Comparison of ENCODE assay signal across 8 cellular contexts in genomic region chr3:53880396-53881345, GRCh38. TPM values are rescaled to one million over a fixed set of nuclear protein-coding genes. Genes with fewer than 3 reads are reported as not detected.
DNase-seq lines count a peak whose midpoint lies in the region; ATAC-seq and TF ChIP-seq lines count a peak whose summit lies in the region.

No MANE protein-coding gene starts in this region.

- CTCF ChIA-PET in naive thymus-derived CD4-positive, alpha-beta T cell (lab: Charles Lee) = interaction anchor here (1.3 kb wide), 1 partner anchor 11 kb away, joined by 3 read pairs; the partner anchor contains the start of gene SELENOK

- no peaks in the 10 kb centered on the region for H3K27me3 Mint-ChIP-seq in naive thymus-derived CD4-positive, alpha-beta T cell

- no peak for TF ChIP-seq CTCF in LNCaP clone FGC (IDR thresholded peaks at IDR 0.05; ENCODE audit: control insufficient read depth, extremely low read depth, insufficient read depth)

- DNase-seq in LNCaP clone FGC (ENCODE audit: low read depth) (no peak), dedifferentiated amniotic fluid mesenchymal stem cell (ENCODE audit: extremely low spot score) (peak; percentile 30), KBM-7 (no peak), amniotic stem cell (lab: John Stamatoyannopoulos, UW) (no peak), iPS-NIHi7 (ENCODE audit: extremely low spot score) (no peak)
- DNase-seq in naive thymus-derived CD4-positive, alpha-beta T cell = no peak

- peak overlapping the region; percentile 81 for H3K4me3 ChIP-seq in BLaER1
- peak overlapping the region; percentile 69 for H3K4me3 ChIP-seq in LNCaP clone FGC (ENCODE audit: low read depth, low read length)
- peak overlapping the region; percentile 85 for H3K4me3 ChIP-seq in naive thymus-derived CD4-positive, alpha-beta T cell (ENCODE audit: low read length)

- peaks cover 12 to 36% (median 24%) of the 10 kb centered on the region in 5 donors for H3K36me3 Mint-ChIP-seq in naive thymus-derived CD4-positive, alpha-beta T cell

- peak overlapping the region; percentile 87 for H3K27ac ChIP-seq in BLaER1
- H3K27ac ChIP-seq in naive thymus-derived CD4-positive, alpha-beta T cell (ENCODE audit: low read depth, low read length) = no peak overlapping the region

- peaks cover 73% of the 10 kb centered on the region for H3K36me3 ChIP-seq in BLaER1
- H3K36me3 ChIP-seq in naive thymus-derived CD4-positive, alpha-beta T cell (ENCODE audit: control insufficient read depth in 2 of 3, insufficient read depth in 3 of 3, low read length in 3 of 3) = peaks cover 9 to 53% (median 16%) of the 10 kb centered on the region in 3 experiments

- no peaks in the 10 kb centered on the region for H3K9me3 ChIP-seq in BLaER1
- H3K9me3 ChIP-seq in naive thymus-derived CD4-positive, alpha-beta T cell (ENCODE audit: control insufficient read depth in 2 of 3, low read length in 3 of 3) = no peaks in the 10 kb centered on the region

- peaks cover 0 to 6% (median 0%) of the 10 kb centered on the region in 11 donors for H3K9me3 Mint-ChIP-seq in naive thymus-derived CD4-positive, alpha-beta T cell

- H3K4me1 Mint-ChIP-seq in naive thymus-derived CD4-positive, alpha-beta T cell = peaks cover 18 to 39% (median 36%) of the 10 kb centered on the region in 7 donors

- H3K4me3 Mint-ChIP-seq in naive thymus-derived CD4-positive, alpha-beta T cell = peak overlapping the region; percentile 84 to 100 (median 98)

- H3K4me2 ChIP-seq in BLaER1 = peak overlapping the region; percentile 88

- H3K4me1 ChIP-seq in BLaER1 = peaks cover 15% of the 10 kb centered on the region
- peaks cover 10 to 15% of the 10 kb centered on the region in 2 donors for H3K4me1 ChIP-seq in naive thymus-derived CD4-positive, alpha-beta T cell (ENCODE audit: control insufficient read depth in 2 of 2, insufficient read depth in 2 of 2, low read length in 2 of 2)

- no peaks in the 10 kb centered on the region for H4K20me1 ChIP-seq in BLaER1

- intact Hi-C loops in naive thymus-derived CD4-positive, alpha-beta T cell (cut with micrococcal nuclease) = no loop called here

- no peaks in the 10 kb centered on the region for H3K27me3 ChIP-seq in BLaER1
- H3K27me3 ChIP-seq in naive thymus-derived CD4-positive, alpha-beta T cell (ENCODE audit: control insufficient read depth in 2 of 2, insufficient read depth in 2 of 2, low read length in 2 of 2) = no peaks in the 10 kb centered on the region

- in situ Hi-C loops in KBM-7 (cut with MboI; ENCODE audit: low pct_unique_long_range_greater_than_20kb, low sequenced_read_pairs) = no loop called here

- peak overlapping the region; percentile 65 to 100 (median 93) for H3K27ac Mint-ChIP-seq in naive thymus-derived CD4-positive, alpha-beta T cell

- no peak for ATAC-seq in naive thymus-derived CD4-positive, alpha-beta T cell
- ATAC-seq in GM18520 (IDR thresholded peaks at IDR 0.05; ENCODE audit: unreplicated experiment) = no peak

- peak overlapping the region; percentile 91 for H3K9ac ChIP-seq in BLaER1

- POLR2A ChIA-PET in naive thymus-derived CD4-positive, alpha-beta T cell (lab: Charles Lee) = interaction anchor here (0.7 to 5.1 kb wide), 2 partner anchors 11 to 533 kb away, joined by 3 to 51 read pairs; partner anchors contain the start of genes DCP1A and SELENOK

RNA-seq across cellular contexts. Expression of gene ACTR8, which starts 1.3 kb away (rescaled TPM):
- 10 to 100 TPM; 18.4 to 49.8 (median 41.5) TPM for total RNA-seq in naive thymus-derived CD4-positive, alpha-beta T cell
- 10 to 100 TPM; 17.9 to 19.5 TPM for polyA plus RNA-seq in naive thymus-derived CD4-positive, alpha-beta T cell

RNA-seq across cellular contexts. Expression of gene SELENOK, which starts 11.0 kb away (rescaled TPM):
- total RNA-seq in naive thymus-derived CD4-positive, alpha-beta T cell = 100 to 1,000 TPM in 1 of 5 experiments, 10 to 100 TPM in 4; 33.6 to 104 (median 45.4) TPM
- polyA plus RNA-seq in naive thymus-derived CD4-positive, alpha-beta T cell = 100 to 1,000 TPM; 132 to 142 TPM

RNA-seq across cellular contexts. Expression of gene IL17RB, which starts 34.3 kb away (rescaled TPM):
- total RNA-seq in naive thymus-derived CD4-positive, alpha-beta T cell = 1 to 10 TPM in 1 of 5 experiments, under 1 TPM in 1, not detected in 3; 0.71 to 6.0 TPM
- polyA plus RNA-seq in naive thymus-derived CD4-positive, alpha-beta T cell = under 1 TPM; 0.22 to 0.47 TPM

RNA-seq across cellular contexts. Expression of gene CHDH, which starts 34.5 kb away (rescaled TPM):
- total RNA-seq in naive thymus-derived CD4-positive, alpha-beta T cell = 1 to 10 TPM in 1 of 5 experiments, under 1 TPM in 4; 0.05 to 1.3 (median 0.27) TPM
- not detected for polyA plus RNA-seq in naive thymus-derived CD4-positive, alpha-beta T cell
